In the genomic region with DNA sequence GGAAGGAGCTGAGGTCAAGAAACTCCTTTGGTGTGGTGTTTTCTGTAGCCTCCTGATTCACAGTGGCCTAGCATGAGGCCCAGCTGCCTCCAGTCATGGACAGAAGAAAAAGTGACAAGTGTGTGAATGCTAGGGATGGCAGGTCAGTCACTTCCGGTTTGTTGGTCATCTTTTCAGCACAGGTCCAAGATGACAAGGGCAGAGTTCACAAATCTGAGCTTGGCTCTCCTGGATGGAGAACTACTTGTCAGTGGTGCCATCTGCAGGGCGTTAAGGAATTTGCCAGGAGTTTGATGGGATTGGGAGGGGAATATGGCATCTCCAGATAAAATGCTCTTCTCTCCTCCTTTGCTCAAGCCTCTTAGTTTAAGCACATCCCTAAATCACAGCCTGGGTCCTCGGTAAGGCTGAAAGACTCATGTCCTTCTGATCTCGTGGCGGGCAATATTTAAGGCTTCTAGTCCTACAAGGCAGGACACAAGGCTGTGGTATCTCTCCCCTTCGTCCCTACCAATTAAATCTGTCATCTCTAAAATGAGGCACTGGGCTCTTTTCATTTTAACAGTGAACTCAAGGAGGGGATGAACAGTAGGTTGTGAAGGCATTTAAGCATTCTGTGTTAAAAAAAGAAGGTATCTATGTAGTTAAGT, we compare ENCODE assay signal across 9 cellular contexts. TPM values are rescaled to one million over a fixed set of nuclear protein-coding genes. Genes with fewer than 3 reads are reported as not detected.
DNase-seq lines count a peak whose midpoint lies in the region; ATAC-seq and TF ChIP-seq lines count a peak whose summit lies in the region.
"Had no signal": no experiment of that assay in that cellular context is flagged by ENCODE, and none has a peak within 500 bp of the region (broad histone marks: within the 10 kb centered on the region; RNA-seq: fewer than 3 reads in every experiment).

No MANE protein-coding gene starts in this region.

- H3K9me3 Mint-ChIP-seq in HFFc6: no peaks in the 10 kb centered on the region
- H3K9me3 Mint-ChIP-seq: dendritic cell treated with granulocyte-macrophage colony-stimulating factor and Interleukin-4, amounts not matched to agents 40 ng/mL and 50 ng/mL, for 4 days had no signal

- no peaks in the 10 kb centered on the region for H3K79me2 ChIP-seq in SK-N-SH (ENCODE audit: insufficient read depth)

- POLR2A ChIA-PET in SK-N-SH (lab: Yijun Ruan, JAX): interaction anchor here (0.8 to 2.0 kb wide), 4 partner anchors 10 to 67 kb away, joined by 3 to 11 read pairs (median 4); partner anchors contain the start of genes RHEBL1 and TUBA1B

- DNase-seq in AG09309 (ENCODE audit: low read depth): no peak
- DNase-seq in HFFc6: peak; percentile 59
- peak; percentile 77 for DNase-seq in SK-N-SH
- DNase-seq in foreskin keratinocyte: peak in 1 of 2 donors; percentile 41
- peak in 7 of 10 donors; percentile 28 to 64 (median 54) for DNase-seq in posterior cingulate gyrus
- no peak for DNase-seq in KG1 (lab: John Stamatoyannopoulos, UW)
- DNase-seq in T-helper 2 cell: no peak

- intact Hi-C loops in posterior cingulate gyrus (cut with DNase I): loop anchor here (2.0 to 5.0 kb wide), 2 partner anchors 32 to 59 kb away; partner anchors contain the start of gene KMT2D

- CTCF ChIA-PET in SK-N-SH (lab: Yijun Ruan, JAX): interaction anchor here (0.5 to 10.3 kb wide), 20 partner anchors 9 to 124 kb away, joined by 3 to 147 read pairs (median 6); partner anchors contain the start of genes DHH, LMBR1L and TUBA1B

- H4K20me1 ChIP-seq in SK-N-SH (ENCODE audit: insufficient read depth): peaks cover 1% of the 10 kb centered on the region; the same call in 1 of the 2 replicates

- H3K4me3 Mint-ChIP-seq in HFFc6: no peak overlapping the region
- H3K4me3 Mint-ChIP-seq: dendritic cell treated with granulocyte-macrophage colony-stimulating factor and Interleukin-4, amounts not matched to agents 40 ng/mL and 50 ng/mL, for 4 days had no signal

- no peak overlapping the region for H3K4me2 ChIP-seq in SK-N-SH

- peaks cover 8% of the 10 kb centered on the region; the same call in 1 of the 2 replicates for H3K4me1 Mint-ChIP-seq in HFFc6 (ENCODE audit: low read depth)

- H3K36me3 ChIP-seq in SK-N-SH (replicated peaks in 1 of 2; ENCODE audit: control insufficient read depth in 1 of 2, insufficient read depth in 2 of 2, low read length in 1 of 2): no peaks in the 10 kb centered on the region

- H2AFZ ChIP-seq in SK-N-SH (ENCODE audit: low read depth): peak overlapping the region; percentile 64

- peak; percentile 85 for TF ChIP-seq RAD21 in SK-N-SH (IDR thresholded peaks at IDR 0.05; ENCODE audit: low read length)

- no peak overlapping the region for H3K27ac Mint-ChIP-seq in HFFc6
- H3K27ac Mint-ChIP-seq: dendritic cell treated with granulocyte-macrophage colony-stimulating factor and Interleukin-4, amounts not matched to agents 40 ng/mL and 50 ng/mL, for 4 days had no signal

- H3K9me3 ChIP-seq in SK-N-SH: no peaks in the 10 kb centered on the region

- peaks cover 2% of the 10 kb centered on the region; the same call in 1 of the 2 replicates for H3K27me3 Mint-ChIP-seq in HFFc6 (ENCODE audit: insufficient read depth)
- H3K27me3 Mint-ChIP-seq: dendritic cell treated with granulocyte-macrophage colony-stimulating factor and Interleukin-4, amounts not matched to agents 40 ng/mL and 50 ng/mL, for 4 days had no signal

- H3K36me3 Mint-ChIP-seq in HFFc6 (ENCODE audit: low read depth): no peaks in the 10 kb centered on the region

- 18% methylated on average over 6 of the region's 6 CpGs for WGBS in SK-N-SH (ENCODE audit: low lambda C conversion rate)

- H3K4me1 ChIP-seq in SK-N-SH (ENCODE audit: control insufficient read depth in 1 of 2, insufficient read depth in 2 of 2, low read depth in 1 of 2, low read length in 1 of 2) (no peaks in the 10 kb centered on the region; a peak in 1 of 4 replicates), foreskin keratinocyte (no peaks in the 10 kb centered on the region)

- H3K9ac ChIP-seq in SK-N-SH: no peak overlapping the region

- no peaks in the 10 kb centered on the region for H3K9me2 ChIP-seq in SK-N-SH

- H3K27me3 ChIP-seq in SK-N-SH (ENCODE audit: insufficient read depth) (no peaks in the 10 kb centered on the region), foreskin keratinocyte (no peaks in the 10 kb centered on the region)

- TF ChIP-seq EP300 in SK-N-SH (IDR thresholded peaks at IDR 0.05; ENCODE audit: borderline replicate concordance in 1 of 2, low read depth in 1 of 2, low read length in 1 of 2): no peak

- no peak overlapping the region for H3K27ac ChIP-seq in SK-N-SH (ENCODE audit: low read depth in 2 of 2, low read length in 1 of 2)
- H3K27ac ChIP-seq in foreskin keratinocyte: no peak overlapping the region

- H3F3A ChIP-seq in SK-N-SH (replicated peaks; ENCODE audit: insufficient read depth): peaks cover 9% of the 10 kb centered on the region

- TF ChIP-seq CTCF in AG09309 (IDR thresholded peaks at IDR 0.05; ENCODE audit: control insufficient read depth, insufficient read depth, low read depth, low read length, missing control alignments) (peak; percentile 77), HFFc6 (IDR thresholded peaks at IDR 0.05) (peak; percentile 78), SK-N-SH (IDR thresholded peaks at IDR 0.05) (peak; percentile 72), foreskin keratinocyte (conservative IDR thresholded peaks at IDR 0.05) (peak; percentile 79)

- H3K4me3 ChIP-seq in AG09309 (ENCODE audit: control insufficient read depth, low read depth, low read length) (no peak overlapping the region), SK-N-SH (ENCODE audit: low read depth in 2 of 2, low read length in 1 of 2) (no peak overlapping the region; a peak in 1 of 4 replicates)

- ATAC-seq in foreskin keratinocyte (peak; percentile 41), GM19351 (IDR thresholded peaks at IDR 0.05; ENCODE audit: unreplicated experiment) (no peak)

TF ChIP-seq in SK-N-SH, 30 proteins besides CTCF, POLR2A, EP300 and RAD21:
- TF ChIP-seq JUND (IDR thresholded peaks at IDR 0.05) (no peak), EZH2phosphoT487 (IDR thresholded peaks at IDR 0.05; ENCODE audit: borderline replicate concordance, low read depth) (no peak), SMC3 (IDR thresholded peaks at IDR 0.05; ENCODE audit: low read depth, low read length) (peak; percentile 75), RCOR1 (IDR thresholded peaks at IDR 0.05; ENCODE audit: low read length) (no peak)
- TF ChIP-seq, protein P1, sequence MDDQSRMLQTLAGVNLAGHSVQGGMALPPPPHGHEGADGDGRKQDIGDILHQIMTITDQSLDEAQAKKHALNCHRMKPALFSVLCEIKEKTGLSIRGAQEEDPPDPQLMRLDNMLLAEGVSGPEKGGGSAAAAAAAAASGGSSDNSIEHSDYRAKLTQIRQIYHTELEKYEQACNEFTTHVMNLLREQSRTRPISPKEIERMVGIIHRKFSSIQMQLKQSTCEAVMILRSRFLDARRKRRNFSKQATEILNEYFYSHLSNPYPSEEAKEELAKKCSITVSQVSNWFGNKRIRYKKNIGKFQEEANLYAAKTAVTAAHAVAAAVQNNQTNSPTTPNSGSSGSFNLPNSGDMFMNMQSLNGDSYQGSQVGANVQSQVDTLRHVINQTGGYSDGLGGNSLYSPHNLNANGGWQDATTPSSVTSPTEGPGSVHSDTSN (IDR thresholded peaks at IDR 0.05): no peak

RNA-seq across cellular contexts. Expression of gene TUBA1B, which starts 10.0 kb away (rescaled TPM):
- total RNA-seq in HFFc6 (2021; fragmentation: NEBNext Ultra II Directional; extraction: Animal tissue kit (Norgen Biotek cat#: 25700)): 1,000 to 10,000 TPM; 1,208 to 2,585 (median 2,279) TPM
- polyA plus RNA-seq in SK-N-SH (2012; rRNA removed) (2,454 and 2,856 TPM in 2 replicates), foreskin keratinocyte (2,659 and 3,346 TPM in 2 replicates)
- polyA plus RNA-seq in SK-N-SH (2012; cell fraction: cytosol; rRNA removed): 1,826 and 2,117 TPM in 2 replicates
- 970 and 1,206 TPM in 2 replicates for polyA plus RNA-seq in SK-N-SH (2012; cell fraction: nucleus; rRNA removed)
- 2,512 and 3,077 TPM in 2 replicates for total RNA-seq in foreskin keratinocyte

RNA-seq across cellular contexts. Expression of gene LMBR1L, which starts 10.5 kb away (rescaled TPM):
- total RNA-seq in HFFc6 (2021; fragmentation: NEBNext Ultra II Directional; extraction: Animal tissue kit (Norgen Biotek cat#: 25700)): 10 to 100 TPM; 23.0 to 31.0 (median 26.2) TPM
- polyA plus RNA-seq in SK-N-SH (2012; rRNA removed): 43.0 and 61.4 TPM in 2 replicates
- 21.9 and 25.6 TPM in 2 replicates for polyA plus RNA-seq in SK-N-SH (2012; cell fraction: cytosol; rRNA removed)
- 223 and 317 TPM in 2 replicates for polyA plus RNA-seq in SK-N-SH (2012; cell fraction: nucleus; rRNA removed)
- total RNA-seq in foreskin keratinocyte: 19.5 and 25.1 TPM in 2 replicates
- polyA plus RNA-seq in foreskin keratinocyte: 19.4 and 22.4 TPM in 2 replicates

RNA-seq across cellular contexts. Expression of gene DHH, which starts 26.6 kb away (rescaled TPM):
- total RNA-seq in HFFc6 (2021; fragmentation: NEBNext Ultra II Directional; extraction: Animal tissue kit (Norgen Biotek cat#: 25700)): under 1 TPM in 1 of 6 experiments, not detected in 5; 0.07 TPM
- polyA plus RNA-seq in SK-N-SH (2012; rRNA removed) (0.08 and 0.13 TPM in 2 replicates), foreskin keratinocyte (not detected in 2 replicates)
- 0.03 and 0.08 TPM in 2 replicates for polyA plus RNA-seq in SK-N-SH (2012; cell fraction: cytosol; rRNA removed)
- 0.12 and 0.14 TPM in 2 replicates for polyA plus RNA-seq in SK-N-SH (2012; cell fraction: nucleus; rRNA removed)
- total RNA-seq in foreskin keratinocyte: not detected in 2 replicates

RNA-seq across cellular contexts. Expression of gene RHEBL1, which starts 51.4 kb away (rescaled TPM):
- total RNA-seq in HFFc6 (2021; fragmentation: NEBNext Ultra II Directional; extraction: Animal tissue kit (Norgen Biotek cat#: 25700)): 1 to 10 TPM in 1 of 6 experiments, under 1 TPM in 5; 0.60 to 1.6 (median 0.86) TPM
- 2.2 and 2.3 TPM in 2 replicates for polyA plus RNA-seq in SK-N-SH (2012; rRNA removed)
- 1.6 and 2.9 TPM in 2 replicates for polyA plus RNA-seq in SK-N-SH (2012; cell fraction: cytosol; rRNA removed)
- 1.4 and 2.4 TPM in 2 replicates for polyA plus RNA-seq in SK-N-SH (2012; cell fraction: nucleus; rRNA removed)
- total RNA-seq in foreskin keratinocyte: 4.8 and 5.9 TPM in 2 replicates
- 6.3 and 7.9 TPM in 2 replicates for polyA plus RNA-seq in foreskin keratinocyte

Comparison
In these comparisons a context has a peak if more than half of its experiments do, and no peak if none do; other contexts are left out.
1. DNase-seq: peak in HFFc6 (single experiment), SK-N-SH (single experiment) and posterior cingulate gyrus (7 of 10); none in AG09309 (single experiment), KG1 (single experiment) and T-helper 2 cell (0 of 5).
2. Peak in every context shown above with its lines, with median percentiles within 50 percentile points of each other: CTCF ChIP-seq.